Comparison of ENCODE assay signal across 19 cellular contexts in genomic region chr14:99829450-99829849, GRCh38. TPM values are rescaled to one million over a fixed set of nuclear protein-coding genes. Genes with fewer than 3 reads are reported as not detected.
DNase-seq lines count a peak whose midpoint lies in the region; ATAC-seq and TF ChIP-seq lines count a peak whose summit lies in the region.
"Had no signal": no experiment of that assay in that cellular context is flagged by ENCODE, and none has a peak within 500 bp of the region (broad histone marks: within the 10 kb centered on the region; RNA-seq: fewer than 3 reads in every experiment).

No MANE protein-coding gene starts in this region.

- H3K27me3 ChIP-seq in IMR-90 (ENCODE audit: control insufficient read depth, insufficient read depth, low read length) (peaks cover 1% of the 10 kb centered on the region), lung (ENCODE audit: control insufficient read depth, insufficient read depth) (no peaks in the 10 kb centered on the region)

- TF ChIP-seq CTCF in GM12865 (IDR thresholded peaks at IDR 0.05; ENCODE audit: insufficient read depth, low read depth, low read length, missing control alignments) (no peak), IMR-90 (conservative IDR thresholded peaks at IDR 0.05; ENCODE audit: low read depth, low read length) (no peak), lung (IDR thresholded peaks at IDR 0.05; ENCODE audit: control extremely low read depth, extremely low read depth) (no peak)

- intact Hi-C loops in activated CD4-positive, alpha-beta T cell treated with anti-CD3 and anti-CD28 coated beads, Interleukin-2, amount 10 ng/mL, durations not matched to agents 24 days and 14 days (cut with micrococcal nuclease) = no loop called here
- intact Hi-C loops in IMR-90 (cut with micrococcal nuclease) = no loop called here

- H3K4ac ChIP-seq in IMR-90 (ENCODE audit: low read depth, low read length) = no peak overlapping the region

- no peak overlapping the region for H3K27ac ChIP-seq in IMR-90 (ENCODE audit: insufficient read depth, low read length)
- H3K27ac ChIP-seq in lung (ENCODE audit: low read depth in 1 of 2, low read length in 1 of 2) = no peak overlapping the region
- H3K27ac ChIP-seq: 22Rv1, A549, C4-2B, GM23248, HL-60 had no signal

- H3K27me3 Mint-ChIP-seq in activated CD4-positive, alpha-beta T cell treated with anti-CD3 and anti-CD28 coated beads, Interleukin-2, amount 10 ng/mL, durations not matched to agents 24 days and 14 days = peaks cover 36% of the 10 kb centered on the region

- DNase-seq in activated CD4-positive, alpha-beta T cell treated with anti-CD3 and anti-CD28 coated beads for 48 hours = peak; percentile 12
- DNase-seq in activated CD4-positive, alpha-beta T cell treated with anti-CD3 and anti-CD28 coated beads, Interleukin-2, amount 10 ng/mL, durations not matched to agents 24 days and 14 days = no peak
- peak; percentile 15 for DNase-seq in GM12865 (ENCODE audit: low read depth)
- no peak for DNase-seq in IMR-90
- peak; percentile 13 for DNase-seq in lung (ENCODE audit: low spot score)
- DNase-seq: AML-193; CD4-positive, alpha-beta memory T cell; DMS153; DMS79; GDM1; GM23248 had no signal

- H3K23ac ChIP-seq in IMR-90 (ENCODE audit: low read depth, low read length) = no peak overlapping the region

- H3K36me3 ChIP-seq in IMR-90 (ENCODE audit: control insufficient read depth, insufficient read depth, low read length) = no peaks in the 10 kb centered on the region
- H3K36me3 ChIP-seq in lung (ENCODE audit: control insufficient read depth in 2 of 2, insufficient read depth in 2 of 2, low read length in 2 of 2) = no peaks in the 10 kb centered on the region
- H3K36me3 ChIP-seq: HAP-1 had no signal

- no peak overlapping the region for H3K4me2 ChIP-seq in IMR-90 (ENCODE audit: low read depth, low read length)
- H3K4me2 ChIP-seq: A549 had no signal

- dilution Hi-C loops in IMR-90 (cut with HindIII; ENCODE audit: low sequenced_read_pairs, unreplicated experiment) = no loop called here

- no peak overlapping the region for H3K18ac ChIP-seq in IMR-90 (ENCODE audit: low read depth, low read length)

- no peaks in the 10 kb centered on the region for H3K9me1 ChIP-seq in IMR-90 (ENCODE audit: insufficient read depth, low read length)

- H4K8ac ChIP-seq in IMR-90 (ENCODE audit: low read depth in 2 of 2, low read length in 2 of 2) = no peak overlapping the region

- H3K4me1 ChIP-seq in IMR-90 (ENCODE audit: control insufficient read depth, insufficient read depth, low read length) (no peaks in the 10 kb centered on the region), lung (ENCODE audit: control insufficient read depth in 2 of 2, insufficient read depth in 2 of 2, low read length in 2 of 2) (no peaks in the 10 kb centered on the region)
- H3K4me1 ChIP-seq: A549 had no signal

- WGBS in IMR-90 (ENCODE audit: extremely low coverage in 2 of 2, insufficient read length in 1 of 2), 2 experiments = no CpG with 5 or more reads among the region's 2 CpGs
- WGBS in lung, 2 donors = 46 to 84% methylated on average over 2 of the region's 2 CpGs

- H3K9ac ChIP-seq in IMR-90 (ENCODE audit: low read depth, low read length) = no peak overlapping the region
- H3K9ac ChIP-seq: GM23248 had no signal

- H4K20me1 ChIP-seq in IMR-90 (ENCODE audit: insufficient read depth, low read length) = peaks cover 38% of the 10 kb centered on the region; the same call in 1 of the 2 replicates

- no peak overlapping the region for H2BK15ac ChIP-seq in IMR-90 (ENCODE audit: low read depth, low read length)

- no peak overlapping the region for H2AFZ ChIP-seq in IMR-90 (replicated peaks; ENCODE audit: low read length, poor library complexity)
- H2AFZ ChIP-seq: GM23248 had no signal

- H3K27ac Mint-ChIP-seq in activated CD4-positive, alpha-beta T cell treated with anti-CD3 and anti-CD28 coated beads, Interleukin-2, amount 10 ng/mL, durations not matched to agents 24 days and 14 days = no peak overlapping the region

- TF ChIP-seq RAD21 in IMR-90 (IDR thresholded peaks at IDR 0.05; ENCODE audit: low read length) = no peak

- no peak overlapping the region for H2AK5ac ChIP-seq in IMR-90 (ENCODE audit: low read depth, low read length)

- no peak overlapping the region for H2BK20ac ChIP-seq in IMR-90 (ENCODE audit: low read depth, low read length)

- ATAC-seq in IMR-90 (ENCODE audit: low read depth) = no peak
- no peak for ATAC-seq in lung (ENCODE audit: insufficient read depth, low FRiP score)
- no peak for ATAC-seq in HG03378 (IDR thresholded peaks at IDR 0.05; ENCODE audit: unreplicated experiment)
- no peak for ATAC-seq in HG02852 (IDR thresholded peaks at IDR 0.05; ENCODE audit: unreplicated experiment)
- ATAC-seq: A549, K562 had no signal

- H3K4me3 ChIP-seq in GM12865 (ENCODE audit: low read depth, low read length) (no peak overlapping the region), IMR-90 (ENCODE audit: insufficient read depth, low read depth, low read length) (no peak overlapping the region), lung (no peak overlapping the region)
- H3K4me3 ChIP-seq: A549, GM23248, HAP-1, K562 had no signal

- BruUV-seq in IMR-90 (replicated peaks; lab: Mats Ljungman, UMichigan) = no TSS peak

- H3K56ac ChIP-seq in IMR-90 (ENCODE audit: extremely low read depth, insufficient read depth, low read length) = no peak overlapping the region

- CTCF ChIA-PET in IMR-90 (lab: Yijun Ruan, JAX) = no interaction called here

- H3K9me3 Mint-ChIP-seq in activated CD4-positive, alpha-beta T cell treated with anti-CD3 and anti-CD28 coated beads, Interleukin-2, amount 10 ng/mL, durations not matched to agents 24 days and 14 days = no peaks in the 10 kb centered on the region
- H3K9me3 Mint-ChIP-seq: CD4-positive, alpha-beta memory T cell had no signal

- TF ChIP-seq POLR2A in IMR-90 (IDR thresholded peaks at IDR 0.05; ENCODE audit: low read depth, low read length) = no peak

- H3K14ac ChIP-seq in IMR-90 (replicated peaks; ENCODE audit: low read depth, low read length) = no peak overlapping the region

- no peaks in the 10 kb centered on the region for H3K9me3 ChIP-seq in IMR-90 (ENCODE audit: control insufficient read depth, insufficient read depth, low read length)
- H3K9me3 ChIP-seq in lung (ENCODE audit: control insufficient read depth in 2 of 2, insufficient read depth in 1 of 2, low read length in 1 of 2) = no peaks in the 10 kb centered on the region
- H3K9me3 ChIP-seq: A549, HAP-1 had no signal

- peaks cover 26 to 38% of the 10 kb centered on the region in 2 experiments for H3K79me1 ChIP-seq in IMR-90 (ENCODE audit: low read depth in 1 of 2, low read length in 2 of 2)

- H4K91ac ChIP-seq in IMR-90 (ENCODE audit: insufficient read depth, low read depth, low read length) = no peak overlapping the region

- POLR2A ChIA-PET in IMR-90 (lab: Charles Lee; ENCODE audit: unreplicated experiment) = no interaction called here

- H3K4me1 Mint-ChIP-seq in activated CD4-positive, alpha-beta T cell treated with anti-CD3 and anti-CD28 coated beads, Interleukin-2, amount 10 ng/mL, durations not matched to agents 24 days and 14 days = no peaks in the 10 kb centered on the region
- H3K4me1 Mint-ChIP-seq: CD4-positive, alpha-beta memory T cell had no signal

- no peak overlapping the region for H2BK5ac ChIP-seq in IMR-90 (ENCODE audit: low read depth, low read length, poor library complexity, severe bottlenecking)

- H3K4me3 Mint-ChIP-seq in activated CD4-positive, alpha-beta T cell treated with anti-CD3 and anti-CD28 coated beads, Interleukin-2, amount 10 ng/mL, durations not matched to agents 24 days and 14 days = no peak overlapping the region
- H3K4me3 Mint-ChIP-seq: CD4-positive, alpha-beta memory T cell had no signal

- H3K36me3 Mint-ChIP-seq in activated CD4-positive, alpha-beta T cell treated with anti-CD3 and anti-CD28 coated beads, Interleukin-2, amount 10 ng/mL, durations not matched to agents 24 days and 14 days (ENCODE audit: low read depth) = no peaks in the 10 kb centered on the region
- H3K36me3 Mint-ChIP-seq: CD4-positive, alpha-beta memory T cell had no signal

- in situ Hi-C loops in IMR-90 (cut with MboI; ENCODE audit: low sequenced_read_pairs) = no loop called here

- H2BK120ac ChIP-seq in IMR-90 (ENCODE audit: low read depth, low read length) = no peak overlapping the region

- H4K5ac ChIP-seq in IMR-90 (ENCODE audit: low read depth, low read length) = no peak overlapping the region

- no peak overlapping the region for H2AK9ac ChIP-seq in IMR-90 (replicated peaks; ENCODE audit: low read depth, low read length, poor library complexity)

TF ChIP-seq in IMR-90, 13 proteins besides CTCF, POLR2A, EP300 and RAD21:
- TF ChIP-seq CEBPB (IDR thresholded peaks at IDR 0.05; ENCODE audit: low read depth, low read length) (peak; percentile 26; the same call in 1 of the 2 replicates), NFE2L2 (IDR thresholded peaks at IDR 0.05; ENCODE audit: low read depth, low read length) (no peak)
TF ChIP-seq in IMR-90: peak in this region for 1.

RNA-seq across cellular contexts. Expression of gene EML1, which starts 36.2 kb away (rescaled TPM):
- 0.98 and 1.8 TPM in 2 replicates for total RNA-seq in activated CD4-positive, alpha-beta T cell treated with anti-CD3 and anti-CD28 coated beads, Interleukin-2, amount 10 ng/mL, durations not matched to agents 24 days and 14 days
- total RNA-seq in IMR-90 (2012; rRNA removed) (34.4 and 42.3 TPM in 2 replicates), lung (10 to 100 TPM; 31.8 to 88.0 TPM)
- polyA plus RNA-seq in IMR-90 (2012; rRNA removed) (11.6 and 14.0 TPM in 2 replicates), lung (10 to 100 TPM in 1 of 2 donors, 1 to 10 TPM in 1; 6.7 to 13.8 TPM)
- 10.6 and 11.1 TPM in 2 replicates for polyA plus RNA-seq in IMR-90 (2012; cell fraction: cytosol; rRNA removed)
- 9.4 and 14.7 TPM in 2 replicates for polyA plus RNA-seq in IMR-90 (2012; cell fraction: nucleus; rRNA removed; ENCODE audit: low replicate concordance)
- polyA plus RNA-seq: CD4-positive, alpha-beta memory T cell had no signal

Comparison
In these comparisons a context has a peak if more than half of its experiments do, and no peak if none do; other contexts are left out.
1. DNase-seq: peak in activated CD4-positive, alpha-beta T cell treated with anti-CD3 and anti-CD28 coated beads for 48 hours (single experiment), GM12865 (single experiment) and lung (single experiment); none in activated CD4-positive, alpha-beta T cell treated with anti-CD3 and anti-CD28 coated beads, Interleukin-2, amount 10 ng/mL, durations not matched to agents 24 days and 14 days (single experiment) and IMR-90 (single experiment).
2. RNA of gene EML1, which starts 36.2 kb away (total RNA-seq): 31.8 to 88.0 TPM in lung and 34.4 to 42.3 TPM in IMR-90; 0.98 to 1.8 TPM in activated CD4-positive, alpha-beta T cell treated with anti-CD3 and anti-CD28 coated beads, Interleukin-2, amount 10 ng/mL, durations not matched to agents 24 days and 14 days; every median in the first group is over 10 times any median in the second.